8 cellular contexts compared by ENCODE assay signal in the genomic region with DNA sequence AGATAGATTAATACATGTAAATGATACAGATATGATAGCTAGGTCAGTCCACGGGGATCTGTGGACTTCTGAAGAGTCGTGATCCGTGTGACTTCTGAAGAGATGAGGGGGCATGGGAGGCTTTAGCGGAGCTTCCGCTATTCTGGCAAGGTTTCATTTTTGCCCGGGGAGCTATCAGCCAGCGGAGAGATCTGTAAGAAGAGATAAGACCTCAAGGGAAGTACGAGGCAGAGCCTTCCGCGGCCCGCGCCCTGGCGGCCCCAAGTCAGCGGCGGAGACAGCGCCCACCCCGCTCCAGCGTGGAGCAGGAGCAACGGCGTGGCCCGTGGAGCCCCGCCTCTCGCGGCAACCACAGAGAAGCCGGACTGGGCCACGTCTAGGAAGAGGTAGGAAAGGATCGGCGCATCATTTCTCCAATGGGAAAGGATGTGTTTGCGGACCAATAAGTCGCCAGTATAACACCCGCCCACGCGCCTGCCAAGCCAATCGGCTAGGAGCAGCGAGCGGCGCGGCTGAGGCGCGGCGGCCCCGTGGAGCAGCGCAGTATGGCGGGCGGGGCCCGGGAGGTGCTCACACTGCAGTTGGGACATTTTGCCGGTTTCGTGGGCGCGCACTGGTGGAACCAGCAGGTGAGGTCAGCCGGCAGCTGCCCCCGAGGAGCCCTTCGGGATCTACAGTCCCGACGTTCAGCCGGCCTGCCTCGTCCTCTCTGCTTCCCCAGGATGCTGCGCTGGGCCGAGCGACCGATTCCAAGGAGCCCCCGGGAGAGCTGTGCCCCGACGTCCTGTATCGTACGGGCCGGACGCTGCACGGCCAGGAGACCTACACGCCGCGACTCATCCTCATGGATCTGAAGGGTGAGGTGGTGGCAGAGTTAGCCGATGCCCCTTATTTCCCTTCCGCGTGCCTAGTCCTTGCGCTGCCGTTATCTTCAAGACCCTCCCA. TPM values are rescaled to one million over a fixed set of nuclear protein-coding genes. Genes with fewer than 3 reads are reported as not detected.
DNase-seq lines count a peak whose midpoint lies in the region; ATAC-seq, FAIRE-seq and TF ChIP-seq lines count a peak whose summit lies in the region.
"Not testable (repeated sequence)": the region's sequence is repeated elsewhere in the genome, so short reads cannot be mapped to it uniquely, and the experiment has no call there.

No MANE protein-coding gene starts in this region.

- TF ChIP-seq POLR2A in HepG2 (IDR thresholded peaks at IDR 0.05; ENCODE audit: insufficient read depth in 1 of 2, low read depth in 2 of 2, low read length in 2 of 2) = peak; percentile 82 to 83

- peaks cover 27% of the 10 kb centered on the region for H3K36me3 Mint-ChIP-seq in dendritic cell treated with granulocyte-macrophage colony-stimulating factor and Interleukin-4, amounts not matched to agents 40 ng/mL and 50 ng/mL, for 4 days (ENCODE audit: low read depth)

- not testable (repeated sequence) for H3K9me3 ChIP-seq in HepG2 (ENCODE audit: low read length)

- peak overlapping the region; percentile 73 to 81 (median 76) for H3K4me3 ChIP-seq in HepG2 (replicated peaks in 1 of 3; ENCODE audit: insufficient read depth in 1 of 3, low read depth in 2 of 3, low read length in 3 of 3)

- peak overlapping the region; percentile 43 for H2AFZ ChIP-seq in HepG2 (ENCODE audit: low read length)

- H4K20me1 ChIP-seq in HepG2 (ENCODE audit: insufficient read depth, low read length) = not testable (repeated sequence)

- H3K9ac ChIP-seq in HepG2 (ENCODE audit: insufficient read depth, low read depth, low read length) = peak overlapping the region; percentile 89

- not testable (repeated sequence) for BruUV-seq in HepG2 (replicated peaks; lab: Mats Ljungman, UMichigan)

- not testable (repeated sequence) for H3K4me1 ChIP-seq in HepG2 (ENCODE audit: insufficient read depth, low read length)

- WGBS in HepG2 (ENCODE audit: low lambda C conversion rate) = under 1% methylated on average over 29 of the region's 77 CpGs

- CTCF ChIA-PET in HepG2 (lab: Yijun Ruan, JAX; ENCODE audit: low intra/inter-chr PET ratio, low total read pairs) = not testable (repeated sequence)

- intact Hi-C loops in dendritic cell treated with granulocyte-macrophage colony-stimulating factor and Interleukin-4, amounts not matched to agents 40 ng/mL and 50 ng/mL, for 4 days (cut with micrococcal nuclease); HepG2 (cut with micrococcal nuclease; ENCODE audit: unreplicated experiment): not testable (repeated sequence)

- not testable (repeated sequence) for H3K27me3 ChIP-seq in HepG2 (ENCODE audit: control insufficient read depth in 1 of 2, insufficient read depth in 2 of 2, low read length in 2 of 2)

- in situ Hi-C loops in HepG2 (cut with HindIII; ENCODE audit: extremely low pct_ligation_motif_present, low pct_unique_long_range_greater_than_20kb) = not testable (repeated sequence)

- H3K27me3 Mint-ChIP-seq in dendritic cell treated with granulocyte-macrophage colony-stimulating factor and Interleukin-4, amounts not matched to agents 40 ng/mL and 50 ng/mL, for 4 days = not testable (repeated sequence)

- H3K4me2 ChIP-seq in HepG2 (ENCODE audit: low read depth, low read length) = peak overlapping the region; percentile 83

- not testable (repeated sequence) for H3K79me2 ChIP-seq in HepG2 (ENCODE audit: insufficient read depth, low read length)

- peak; percentile 90 for ATAC-seq in GM19372 (IDR thresholded peaks at IDR 0.05; ENCODE audit: low read depth, unreplicated experiment)
- peak; percentile 84 for ATAC-seq in HG03521 (IDR thresholded peaks at IDR 0.05; ENCODE audit: unreplicated experiment)
- peak; percentile 96 for ATAC-seq in HepG2

- peak overlapping the region; percentile 96 for H3K4me3 Mint-ChIP-seq in dendritic cell treated with granulocyte-macrophage colony-stimulating factor and Interleukin-4, amounts not matched to agents 40 ng/mL and 50 ng/mL, for 4 days

- H3K27ac ChIP-seq in C4-2B = peak overlapping the region; percentile 80
- peak overlapping the region; percentile 70 for H3K27ac ChIP-seq in HepG2 (ENCODE audit: extremely low read length, insufficient read depth, low read length)

- FAIRE-seq in HepG2 (lab: Jason Lieb, UNC) = peak; percentile 89

- TF ChIP-seq EP300 in HepG2 (IDR thresholded peaks at IDR 0.05; ENCODE audit: low read depth in 2 of 2, low read length in 2 of 2) = not testable (repeated sequence)
- TF ChIP-seq EP300 in HepG2 (CRISPR knock-in tag; IDR thresholded peaks at IDR 0.05; ENCODE audit: borderline replicate concordance) = 0 out of 2 replicates have a peak, but pooled peaks have one; percentile 13

- not testable (repeated sequence) for TF ChIP-seq CTCF in C4-2B (conservative IDR thresholded peaks at IDR 0.05); HepG2 (CRISPR knock-in tag; IDR thresholded peaks at IDR 0.05)

- H3K4me1 Mint-ChIP-seq in dendritic cell treated with granulocyte-macrophage colony-stimulating factor and Interleukin-4, amounts not matched to agents 40 ng/mL and 50 ng/mL, for 4 days (ENCODE audit: low read depth) = not testable (repeated sequence)

- H3K9me3 Mint-ChIP-seq in dendritic cell treated with granulocyte-macrophage colony-stimulating factor and Interleukin-4, amounts not matched to agents 40 ng/mL and 50 ng/mL, for 4 days = not testable (repeated sequence)

- POLR2A ChIA-PET in HepG2 (lab: Yijun Ruan, JAX) = not testable (repeated sequence)

- not testable (repeated sequence) for H3K36me3 ChIP-seq in HepG2 (replicated peaks in 1 of 2; ENCODE audit: control insufficient read depth in 1 of 2, insufficient read depth in 2 of 2, low read length in 2 of 2)

- peak; percentile 99 for DNase-seq in NCI-H69 (lab: John Stamatoyannopoulos, UW)
- DNase-seq in activated CD4-positive, alpha-beta T cell treated with anti-CD3 and anti-CD28 coated beads, Interleukin-2, amount 50 U/mL, for 1 hour = peak; percentile 91
- DNase-seq in HepG2 (ENCODE audit: low spot score) = peak; percentile 95
- DNase-seq in stimulated activated CD4-positive, alpha-beta T cell treated with anti-CD3 and anti-CD28 coated beads, Interleukin-2, amount 100 ng/mL, for 48 hours = peak; percentile 98 to 99

- TF ChIP-seq RAD21 in HepG2 (CRISPR knock-in tag; IDR thresholded peaks at IDR 0.05) = 0 out of 2 replicates have a peak, but pooled peaks have one; percentile 24

- H3K27ac Mint-ChIP-seq in dendritic cell treated with granulocyte-macrophage colony-stimulating factor and Interleukin-4, amounts not matched to agents 40 ng/mL and 50 ng/mL, for 4 days = peak overlapping the region; percentile 94

TF ChIP-seq in HepG2, 621 proteins besides CTCF, POLR2A, EP300 and RAD21 (continues in another document):
- 0 out of 2 replicates have a peak, but pooled peaks have one; percentile 41 for TF ChIP-seq KLF6 (CRISPR knock-in tag; IDR thresholded peaks at IDR 0.05)
- peak; percentile 51; the same call in 1 of the 2 replicates for TF ChIP-seq SPEN (CRISPR knock-in tag; IDR thresholded peaks at IDR 0.05; ENCODE audit: low read depth)

RNA-seq across cellular contexts. Expression of gene DAP3, which starts 56.7 kb away (rescaled TPM):
- total RNA-seq in HepG2 (2016; rRNA removed; fragmentation: Illumina TruSeq; extraction: Trizol) = 133 and 153 TPM in 2 replicates
- 76.4 and 78.3 TPM in 2 replicates for total RNA-seq in HepG2 (2016; cell fraction: cytosol; rRNA removed; fragmentation: Illumina TruSeq; extraction: Trizol; ENCODE audit: low read depth)
- total RNA-seq in HepG2 (2016; cell fraction: insoluble cytoplasmic fraction; rRNA removed; fragmentation: Illumina TruSeq; extraction: Trizol) = 131 and 149 TPM in 2 replicates
- total RNA-seq in HepG2 (2016; cell fraction: membrane; rRNA removed; fragmentation: Illumina TruSeq; extraction: Trizol) = 125 and 128 TPM in 2 replicates
- 85.3 and 87.5 TPM in 2 replicates for total RNA-seq in HepG2 (2016; cell fraction: nucleus; rRNA removed; fragmentation: Illumina TruSeq; extraction: Trizol)
- polyA plus RNA-seq in HepG2 (2011; rRNA removed) = 123 and 129 TPM in 2 replicates
- 110 and 124 TPM in 2 replicates for polyA plus RNA-seq in HepG2 (2011; cell fraction: cytosol; rRNA removed)
- polyA plus RNA-seq in HepG2 (2011; cell fraction: nucleus; rRNA removed) = 81.2 and 89.4 TPM in 2 replicates
- 102 and 105 TPM in 2 replicates for polyA plus RNA-seq in HepG2 (2012)
- polyA plus RNA-seq in HepG2 (2016; cell fraction: cytosol; fragmentation: Illumina TruSeq; extraction: Trizol; ENCODE audit: low read depth) = 74.8 and 88.6 TPM in 2 replicates
- 170 TPM in 2 replicates for polyA plus RNA-seq in HepG2 (2016; cell fraction: insoluble cytoplasmic fraction; fragmentation: Illumina TruSeq; extraction: Trizol; ENCODE audit: low read depth)
- 103 and 106 TPM in 2 replicates for polyA plus RNA-seq in HepG2 (2016; cell fraction: membrane; fragmentation: Illumina TruSeq; extraction: Trizol; ENCODE audit: low read depth)
- polyA plus RNA-seq in HepG2 (2016; cell fraction: nucleus; fragmentation: Illumina TruSeq; extraction: Trizol; ENCODE audit: insufficient read depth, low read depth) = 170 and 180 TPM in 2 replicates
- polyA minus RNA-seq in HepG2 (2011; rRNA and poly(A)+ RNA removed; ENCODE audit: low replicate concordance) = 121 and 292 TPM in 2 replicates
- polyA minus RNA-seq in HepG2 (2011; cell fraction: cytosol; rRNA and poly(A)+ RNA removed) = 66.4 and 67.5 TPM in 2 replicates
- 105 and 137 TPM in 2 replicates for polyA minus RNA-seq in HepG2 (2011; cell fraction: nucleus; rRNA and poly(A)+ RNA removed)

RNA-seq across cellular contexts. Expression of gene YY1AP1, which starts 57.0 kb away (rescaled TPM):
- 28.5 and 33.9 TPM in 2 replicates for total RNA-seq in HepG2 (2016; rRNA removed; fragmentation: Illumina TruSeq; extraction: Trizol)
- total RNA-seq in HepG2 (2016; cell fraction: cytosol; rRNA removed; fragmentation: Illumina TruSeq; extraction: Trizol; ENCODE audit: low read depth) = 158 and 165 TPM in 2 replicates
- total RNA-seq in HepG2 (2016; cell fraction: insoluble cytoplasmic fraction; rRNA removed; fragmentation: Illumina TruSeq; extraction: Trizol) = 27.8 and 28.0 TPM in 2 replicates
- 38.7 and 52.1 TPM in 2 replicates for total RNA-seq in HepG2 (2016; cell fraction: membrane; rRNA removed; fragmentation: Illumina TruSeq; extraction: Trizol)
- 24.4 and 25.8 TPM in 2 replicates for total RNA-seq in HepG2 (2016; cell fraction: nucleus; rRNA removed; fragmentation: Illumina TruSeq; extraction: Trizol)
- 58.3 and 69.4 TPM in 2 replicates for polyA plus RNA-seq in HepG2 (2011; rRNA removed)
- polyA plus RNA-seq in HepG2 (2011; cell fraction: cytosol; rRNA removed) = 44.0 and 71.4 TPM in 2 replicates
- 54.4 and 59.2 TPM in 2 replicates for polyA plus RNA-seq in HepG2 (2011; cell fraction: nucleus; rRNA removed)
- polyA plus RNA-seq in HepG2 (2012) = 28.7 and 30.1 TPM in 2 replicates
- polyA plus RNA-seq in HepG2 (2016; cell fraction: cytosol; fragmentation: Illumina TruSeq; extraction: Trizol; ENCODE audit: low read depth) = 6.7 and 6.8 TPM in 2 replicates
- 43.4 and 51.4 TPM in 2 replicates for polyA plus RNA-seq in HepG2 (2016; cell fraction: insoluble cytoplasmic fraction; fragmentation: Illumina TruSeq; extraction: Trizol; ENCODE audit: low read depth)
- polyA plus RNA-seq in HepG2 (2016; cell fraction: membrane; fragmentation: Illumina TruSeq; extraction: Trizol; ENCODE audit: low read depth) = 18.2 and 18.4 TPM in 2 replicates
- polyA plus RNA-seq in HepG2 (2016; cell fraction: nucleus; fragmentation: Illumina TruSeq; extraction: Trizol; ENCODE audit: insufficient read depth, low read depth) = 64.0 and 67.4 TPM in 2 replicates
- 40.5 and 74.2 TPM in 2 replicates for polyA minus RNA-seq in HepG2 (2011; rRNA and poly(A)+ RNA removed; ENCODE audit: low replicate concordance)
- polyA minus RNA-seq in HepG2 (2011; cell fraction: cytosol; rRNA and poly(A)+ RNA removed) = 25.3 and 29.9 TPM in 2 replicates
- 33.9 and 68.1 TPM in 2 replicates for polyA minus RNA-seq in HepG2 (2011; cell fraction: nucleus; rRNA and poly(A)+ RNA removed)

Comparison
In these comparisons a context has a peak if more than half of its experiments do, and no peak if none do; other contexts are left out.
1. Peak in every context shown above with its lines: DNase-seq, ATAC-seq, H3K4me3 ChIP-seq and H3K27ac ChIP-seq.